1 cellular context compared by ENCODE assay signal in the genomic region with DNA sequence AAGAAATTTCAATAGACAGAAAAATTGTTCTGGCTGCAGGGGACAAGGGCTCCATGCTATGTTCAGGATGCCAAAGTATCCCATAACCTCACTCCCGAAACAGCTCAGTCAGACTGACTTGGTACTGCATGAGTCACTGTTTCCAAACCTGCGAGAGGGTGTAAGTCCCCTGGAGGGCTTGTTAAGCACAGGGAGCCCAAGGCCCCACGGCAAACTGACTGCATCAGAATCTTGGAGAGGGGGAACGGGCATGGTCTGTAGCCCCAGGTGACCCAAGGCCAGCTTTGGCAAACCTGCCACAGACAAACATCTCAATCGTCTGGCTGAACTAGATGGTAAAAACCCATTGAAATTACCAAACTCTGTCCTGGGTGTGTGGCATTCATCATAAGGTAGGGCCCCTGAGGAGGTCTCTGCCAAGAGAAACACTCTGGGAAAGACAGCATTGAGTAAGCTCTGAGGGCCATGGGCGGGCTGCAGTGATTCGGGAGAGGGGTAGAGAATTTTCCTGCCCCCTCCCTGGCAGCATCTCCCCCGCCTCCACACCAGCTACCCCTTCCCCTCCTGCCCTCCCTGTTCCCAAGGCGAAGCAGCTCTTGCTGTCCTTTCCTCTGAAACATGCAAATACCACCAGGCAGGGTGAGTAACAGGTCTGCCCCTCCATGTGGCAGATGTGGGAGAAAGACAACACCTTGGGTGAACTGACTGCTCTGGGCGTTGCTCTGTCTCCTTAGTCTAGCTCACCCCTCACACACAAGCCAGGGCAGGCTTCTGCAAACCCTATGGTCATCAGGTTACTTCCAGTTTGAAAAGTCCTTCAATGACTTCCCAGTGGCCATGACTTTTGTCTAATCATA.
TF ChIP-seq lines count a peak whose summit lies in the region.

No MANE protein-coding gene starts in this region.

TF ChIP-seq in HEK293, 187 proteins besides CTCF, POLR2A, EP300 and RAD21 (continued from another document and continues in another):
- TF ChIP-seq, protein P1, sequence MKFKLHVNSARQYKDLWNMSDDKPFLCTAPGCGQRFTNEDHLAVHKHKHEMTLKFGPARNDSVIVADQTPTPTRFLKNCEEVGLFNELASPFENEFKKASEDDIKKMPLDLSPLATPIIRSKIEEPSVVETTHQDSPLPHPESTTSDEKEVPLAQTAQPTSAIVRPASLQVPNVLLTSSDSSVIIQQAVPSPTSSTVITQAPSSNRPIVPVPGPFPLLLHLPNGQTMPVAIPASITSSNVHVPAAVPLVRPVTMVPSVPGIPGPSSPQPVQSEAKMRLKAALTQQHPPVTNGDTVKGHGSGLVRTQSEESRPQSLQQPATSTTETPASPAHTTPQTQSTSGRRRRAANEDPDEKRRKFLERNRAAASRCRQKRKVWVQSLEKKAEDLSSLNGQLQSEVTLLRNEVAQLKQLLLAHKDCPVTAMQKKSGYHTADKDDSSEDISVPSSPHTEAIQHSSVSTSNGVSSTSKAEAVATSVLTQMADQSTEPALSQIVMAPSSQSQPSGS (tag by site-specific recombination; IDR thresholded peaks at IDR 0.05; ENCODE audit: low read depth) = no peak
- TF ChIP-seq ZXDB (tag by site-specific recombination; IDR thresholded peaks at IDR 0.05) (no peak), GLI2 (tag by site-specific recombination; IDR thresholded peaks at IDR 0.05; ENCODE audit: borderline replicate concordance, low read depth) (no peak), SALL2 (tag by site-specific recombination; IDR thresholded peaks at IDR 0.05; ENCODE audit: borderline replicate concordance) (no peak), ZNF843 (tag by site-specific recombination; IDR thresholded peaks at IDR 0.05) (no peak), ZNF529 (tag by site-specific recombination; IDR thresholded peaks at IDR 0.05; ENCODE audit: insufficient replicate concordance) (no peak), ZNF654 (tag by site-specific recombination; IDR thresholded peaks at IDR 0.05; ENCODE audit: low read depth) (no peak), ZNF623 (tag by site-specific recombination; IDR thresholded peaks at IDR 0.05) (no peak), ZNF791 (tag by site-specific recombination; IDR thresholded peaks at IDR 0.05) (no peak), ZNF335 (tag by site-specific recombination; conservative IDR thresholded peaks at IDR 0.05) (peak; percentile 55)
- TF ChIP-seq, protein P2, sequence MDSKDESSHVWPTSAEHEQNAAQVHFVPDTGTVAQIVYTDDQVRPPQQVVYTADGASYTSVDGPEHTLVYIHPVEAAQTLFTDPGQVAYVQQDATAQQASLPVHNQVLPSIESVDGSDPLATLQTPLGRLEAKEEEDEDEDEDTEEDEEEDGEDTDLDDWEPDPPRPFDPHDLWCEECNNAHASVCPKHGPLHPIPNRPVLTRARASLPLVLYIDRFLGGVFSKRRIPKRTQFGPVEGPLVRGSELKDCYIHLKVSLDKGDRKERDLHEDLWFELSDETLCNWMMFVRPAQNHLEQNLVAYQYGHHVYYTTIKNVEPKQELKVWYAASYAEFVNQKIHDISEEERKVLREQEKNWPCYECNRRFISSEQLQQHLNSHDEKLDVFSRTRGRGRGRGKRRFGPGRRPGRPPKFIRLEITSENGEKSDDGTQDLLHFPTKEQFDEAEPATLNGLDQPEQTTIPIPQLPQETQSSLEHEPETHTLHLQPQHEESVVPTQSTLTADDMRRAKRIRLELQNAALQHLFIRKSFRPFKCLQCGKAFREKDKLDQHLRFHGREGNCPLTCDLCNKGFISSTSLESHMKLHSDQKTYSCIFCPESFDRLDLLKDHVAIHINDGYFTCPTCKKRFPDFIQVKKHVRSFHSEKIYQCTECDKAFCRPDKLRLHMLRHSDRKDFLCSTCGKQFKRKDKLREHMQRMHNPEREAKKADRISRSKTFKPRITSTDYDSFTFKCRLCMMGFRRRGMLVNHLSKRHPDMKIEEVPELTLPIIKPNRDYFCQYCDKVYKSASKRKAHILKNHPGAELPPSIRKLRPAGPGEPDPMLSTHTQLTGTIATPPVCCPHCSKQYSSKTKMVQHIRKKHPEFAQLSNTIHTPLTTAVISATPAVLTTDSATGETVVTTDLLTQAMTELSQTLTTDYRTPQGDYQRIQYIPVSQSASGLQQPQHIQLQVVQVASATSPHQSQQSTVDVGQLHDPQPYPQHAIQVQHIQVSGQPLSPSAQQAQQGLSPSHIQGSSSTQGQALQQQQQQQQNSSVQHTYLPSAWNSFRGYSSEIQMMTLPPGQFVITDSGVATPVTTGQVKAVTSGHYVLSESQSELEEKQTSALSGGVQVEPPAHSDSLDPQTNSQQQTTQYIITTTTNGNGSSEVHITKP (tag by site-specific recombination; IDR thresholded peaks at IDR 0.05) = no peak
- TF ChIP-seq, protein P3, sequence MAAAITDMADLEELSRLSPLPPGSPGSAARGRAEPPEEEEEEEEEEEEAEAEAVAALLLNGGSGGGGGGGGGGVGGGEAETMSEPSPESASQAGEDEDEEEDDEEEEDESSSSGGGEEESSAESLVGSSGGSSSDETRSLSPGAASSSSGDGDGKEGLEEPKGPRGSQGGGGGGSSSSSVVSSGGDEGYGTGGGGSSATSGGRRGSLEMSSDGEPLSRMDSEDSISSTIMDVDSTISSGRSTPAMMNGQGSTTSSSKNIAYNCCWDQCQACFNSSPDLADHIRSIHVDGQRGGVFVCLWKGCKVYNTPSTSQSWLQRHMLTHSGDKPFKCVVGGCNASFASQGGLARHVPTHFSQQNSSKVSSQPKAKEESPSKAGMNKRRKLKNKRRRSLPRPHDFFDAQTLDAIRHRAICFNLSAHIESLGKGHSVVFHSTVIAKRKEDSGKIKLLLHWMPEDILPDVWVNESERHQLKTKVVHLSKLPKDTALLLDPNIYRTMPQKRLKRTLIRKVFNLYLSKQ (tag by site-specific recombination; IDR thresholded peaks at IDR 0.05; ENCODE audit: borderline replicate concordance) = no peak
- TF ChIP-seq, protein P4, sequence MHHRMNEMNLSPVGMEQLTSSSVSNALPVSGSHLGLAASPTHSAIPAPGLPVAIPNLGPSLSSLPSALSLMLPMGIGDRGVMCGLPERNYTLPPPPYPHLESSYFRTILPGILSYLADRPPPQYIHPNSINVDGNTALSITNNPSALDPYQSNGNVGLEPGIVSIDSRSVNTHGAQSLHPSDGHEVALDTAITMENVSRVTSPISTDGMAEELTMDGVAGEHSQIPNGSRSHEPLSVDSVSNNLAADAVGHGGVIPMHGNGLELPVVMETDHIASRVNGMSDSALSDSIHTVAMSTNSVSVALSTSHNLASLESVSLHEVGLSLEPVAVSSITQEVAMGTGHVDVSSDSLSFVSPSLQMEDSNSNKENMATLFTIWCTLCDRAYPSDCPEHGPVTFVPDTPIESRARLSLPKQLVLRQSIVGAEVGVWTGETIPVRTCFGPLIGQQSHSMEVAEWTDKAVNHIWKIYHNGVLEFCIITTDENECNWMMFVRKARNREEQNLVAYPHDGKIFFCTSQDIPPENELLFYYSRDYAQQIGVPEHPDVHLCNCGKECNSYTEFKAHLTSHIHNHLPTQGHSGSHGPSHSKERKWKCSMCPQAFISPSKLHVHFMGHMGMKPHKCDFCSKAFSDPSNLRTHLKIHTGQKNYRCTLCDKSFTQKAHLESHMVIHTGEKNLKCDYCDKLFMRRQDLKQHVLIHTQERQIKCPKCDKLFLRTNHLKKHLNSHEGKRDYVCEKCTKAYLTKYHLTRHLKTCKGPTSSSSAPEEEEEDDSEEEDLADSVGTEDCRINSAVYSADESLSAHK (tag by site-specific recombination; IDR thresholded peaks at IDR 0.05) = no peak
- TF ChIP-seq, protein P5, sequence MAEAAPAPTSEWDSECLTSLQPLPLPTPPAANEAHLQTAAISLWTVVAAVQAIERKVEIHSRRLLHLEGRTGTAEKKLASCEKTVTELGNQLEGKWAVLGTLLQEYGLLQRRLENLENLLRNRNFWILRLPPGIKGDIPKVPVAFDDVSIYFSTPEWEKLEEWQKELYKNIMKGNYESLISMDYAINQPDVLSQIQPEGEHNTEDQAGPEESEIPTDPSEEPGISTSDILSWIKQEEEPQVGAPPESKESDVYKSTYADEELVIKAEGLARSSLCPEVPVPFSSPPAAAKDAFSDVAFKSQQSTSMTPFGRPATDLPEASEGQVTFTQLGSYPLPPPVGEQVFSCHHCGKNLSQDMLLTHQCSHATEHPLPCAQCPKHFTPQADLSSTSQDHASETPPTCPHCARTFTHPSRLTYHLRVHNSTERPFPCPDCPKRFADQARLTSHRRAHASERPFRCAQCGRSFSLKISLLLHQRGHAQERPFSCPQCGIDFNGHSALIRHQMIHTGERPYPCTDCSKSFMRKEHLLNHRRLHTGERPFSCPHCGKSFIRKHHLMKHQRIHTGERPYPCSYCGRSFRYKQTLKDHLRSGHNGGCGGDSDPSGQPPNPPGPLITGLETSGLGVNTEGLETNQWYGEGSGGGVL (tag by site-specific recombination; IDR thresholded peaks at IDR 0.05) = peak; percentile 72
- TF ChIP-seq, protein P6, sequence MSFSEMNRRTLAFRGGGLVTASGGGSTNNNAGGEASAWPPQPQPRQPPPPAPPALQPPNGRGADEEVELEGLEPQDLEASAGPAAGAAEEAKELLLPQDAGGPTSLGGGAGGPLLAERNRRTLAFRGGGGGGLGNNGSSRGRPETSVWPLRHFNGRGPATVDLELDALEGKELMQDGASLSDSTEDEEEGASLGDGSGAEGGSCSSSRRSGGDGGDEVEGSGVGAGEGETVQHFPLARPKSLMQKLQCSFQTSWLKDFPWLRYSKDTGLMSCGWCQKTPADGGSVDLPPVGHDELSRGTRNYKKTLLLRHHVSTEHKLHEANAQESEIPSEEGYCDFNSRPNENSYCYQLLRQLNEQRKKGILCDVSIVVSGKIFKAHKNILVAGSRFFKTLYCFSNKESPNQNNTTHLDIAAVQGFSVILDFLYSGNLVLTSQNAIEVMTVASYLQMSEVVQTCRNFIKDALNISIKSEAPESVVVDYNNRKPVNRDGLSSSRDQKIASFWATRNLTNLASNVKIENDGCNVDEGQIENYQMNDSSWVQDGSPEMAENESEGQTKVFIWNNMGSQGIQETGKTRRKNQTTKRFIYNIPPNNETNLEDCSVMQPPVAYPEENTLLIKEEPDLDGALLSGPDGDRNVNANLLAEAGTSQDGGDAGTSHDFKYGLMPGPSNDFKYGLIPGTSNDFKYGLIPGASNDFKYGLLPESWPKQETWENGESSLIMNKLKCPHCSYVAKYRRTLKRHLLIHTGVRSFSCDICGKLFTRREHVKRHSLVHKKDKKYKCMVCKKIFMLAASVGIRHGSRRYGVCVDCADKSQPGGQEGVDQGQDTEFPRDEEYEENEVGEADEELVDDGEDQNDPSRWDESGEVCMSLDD (tag by site-specific recombination; IDR thresholded peaks at IDR 0.05) = no peak
- TF ChIP-seq, protein P7, sequence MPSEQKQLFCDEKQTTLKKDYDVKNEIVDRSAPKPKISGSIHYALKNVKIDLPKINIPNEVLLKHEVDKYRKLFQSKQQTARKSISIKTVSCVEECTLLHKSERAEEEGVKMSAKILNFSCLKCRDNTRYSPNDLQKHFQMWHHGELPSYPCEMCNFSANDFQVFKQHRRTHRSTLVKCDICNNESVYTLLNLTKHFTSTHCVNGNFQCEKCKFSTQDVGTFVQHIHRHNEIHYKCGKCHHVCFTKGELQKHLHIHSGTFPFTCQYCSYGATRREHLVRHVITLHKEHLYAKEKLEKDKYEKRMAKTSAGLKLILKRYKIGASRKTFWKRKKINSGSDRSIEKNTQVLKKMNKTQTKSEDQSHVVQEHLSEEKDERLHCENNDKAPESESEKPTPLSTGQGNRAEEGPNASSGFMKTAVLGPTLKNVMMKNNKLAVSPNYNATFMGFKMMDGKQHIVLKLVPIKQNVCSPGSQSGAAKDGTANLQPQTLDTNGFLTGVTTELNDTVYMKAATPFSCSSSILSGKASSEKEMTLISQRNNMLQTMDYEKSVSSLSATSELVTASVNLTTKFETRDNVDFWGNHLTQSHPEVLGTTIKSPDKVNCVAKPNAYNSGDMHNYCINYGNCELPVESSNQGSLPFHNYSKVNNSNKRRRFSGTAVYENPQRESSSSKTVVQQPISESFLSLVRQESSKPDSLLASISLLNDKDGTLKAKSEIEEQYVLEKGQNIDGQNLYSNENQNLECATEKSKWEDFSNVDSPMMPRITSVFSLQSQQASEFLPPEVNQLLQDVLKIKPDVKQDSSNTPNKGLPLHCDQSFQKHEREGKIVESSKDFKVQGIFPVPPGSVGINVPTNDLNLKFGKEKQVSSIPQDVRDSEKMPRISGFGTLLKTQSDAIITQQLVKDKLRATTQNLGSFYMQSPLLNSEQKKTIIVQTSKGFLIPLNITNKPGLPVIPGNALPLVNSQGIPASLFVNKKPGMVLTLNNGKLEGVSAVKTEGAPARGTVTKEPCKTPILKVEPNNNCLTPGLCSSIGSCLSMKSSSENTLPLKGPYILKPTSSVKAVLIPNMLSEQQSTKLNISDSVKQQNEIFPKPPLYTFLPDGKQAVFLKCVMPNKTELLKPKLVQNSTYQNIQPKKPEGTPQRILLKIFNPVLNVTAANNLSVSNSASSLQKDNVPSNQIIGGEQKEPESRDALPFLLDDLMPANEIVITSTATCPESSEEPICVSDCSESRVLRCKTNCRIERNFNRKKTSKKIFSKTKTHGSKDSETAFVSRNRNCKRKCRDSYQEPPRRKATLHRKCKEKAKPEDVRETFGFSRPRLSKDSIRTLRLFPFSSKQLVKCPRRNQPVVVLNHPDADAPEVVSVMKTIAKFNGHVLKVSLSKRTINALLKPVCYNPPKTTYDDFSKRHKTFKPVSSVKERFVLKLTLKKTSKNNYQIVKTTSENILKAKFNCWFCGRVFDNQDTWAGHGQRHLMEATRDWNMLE (tag by site-specific recombination; conservative IDR thresholded peaks at IDR 0.05; ENCODE audit: low read depth) = no peak
- TF ChIP-seq, protein P8, sequence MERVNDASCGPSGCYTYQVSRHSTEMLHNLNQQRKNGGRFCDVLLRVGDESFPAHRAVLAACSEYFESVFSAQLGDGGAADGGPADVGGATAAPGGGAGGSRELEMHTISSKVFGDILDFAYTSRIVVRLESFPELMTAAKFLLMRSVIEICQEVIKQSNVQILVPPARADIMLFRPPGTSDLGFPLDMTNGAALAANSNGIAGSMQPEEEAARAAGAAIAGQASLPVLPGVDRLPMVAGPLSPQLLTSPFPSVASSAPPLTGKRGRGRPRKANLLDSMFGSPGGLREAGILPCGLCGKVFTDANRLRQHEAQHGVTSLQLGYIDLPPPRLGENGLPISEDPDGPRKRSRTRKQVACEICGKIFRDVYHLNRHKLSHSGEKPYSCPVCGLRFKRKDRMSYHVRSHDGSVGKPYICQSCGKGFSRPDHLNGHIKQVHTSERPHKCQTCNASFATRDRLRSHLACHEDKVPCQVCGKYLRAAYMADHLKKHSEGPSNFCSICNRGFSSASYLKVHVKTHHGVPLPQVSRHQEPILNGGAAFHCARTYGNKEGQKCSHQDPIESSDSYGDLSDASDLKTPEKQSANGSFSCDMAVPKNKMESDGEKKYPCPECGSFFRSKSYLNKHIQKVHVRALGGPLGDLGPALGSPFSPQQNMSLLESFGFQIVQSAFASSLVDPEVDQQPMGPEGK (tag by site-specific recombination; IDR thresholded peaks at IDR 0.05) = peak; percentile 50; the same call in 1 of the 2 replicates
